ENCODE assay signal across 25 cellular contexts in genomic region chr12:45075575-45076282, GRCh38. TPM values are rescaled to one million over a fixed set of nuclear protein-coding genes. Genes with fewer than 3 reads are reported as not detected.
"Had no signal": no experiment of that assay in that cellular context is flagged by ENCODE, and none has a peak within 500 bp of the region (broad histone marks: within the 10 kb centered on the region; RNA-seq: fewer than 3 reads in every experiment).

No MANE protein-coding gene starts in this region.

- H3K9me3 ChIP-seq: lower lobe of right lung, pancreas, right lobe of liver, tibial artery, upper lobe of right lung, vagina had no signal

- H3K9me3 Mint-ChIP-seq: dendritic cell treated with granulocyte-macrophage colony-stimulating factor and Interleukin-4, amounts not matched to agents 40 ng/mL and 50 ng/mL, for 4 days; memory B cell; mesothelial cell of epicardium; natural killer cell; stimulated activated effector memory CD8-positive, alpha-beta T cell treated with anti-CD3 and anti-CD28 coated beads, Interleukin-12 subunit alpha, Interleukin-12 subunit beta, amount 100 ng/mL, for 72 hours had no signal

- H3K27me3 Mint-ChIP-seq: progenitor cell of endocrine pancreas had no signal

- H3K27ac ChIP-seq: lower lobe of right lung, pancreas, right lobe of liver, tibial artery, upper lobe of right lung, vagina had no signal

- H3K4me1 Mint-ChIP-seq: memory B cell; mesothelial cell of epicardium; natural killer cell; stimulated activated effector memory CD8-positive, alpha-beta T cell treated with anti-CD3 and anti-CD28 coated beads, Interleukin-12 subunit alpha, Interleukin-12 subunit beta, amount 100 ng/mL, for 72 hours had no signal

- H3K36me3 ChIP-seq: lower lobe of right lung, pancreas, right lobe of liver, tibial artery, upper lobe of right lung, vagina had no signal

- H3K27me3 ChIP-seq: pancreas, right lobe of liver, tibial artery, upper lobe of right lung, vagina had no signal

- H3K4me1 ChIP-seq: lower lobe of right lung, pancreas, right lobe of liver, tibial artery, upper lobe of right lung, vagina had no signal

- DNase-seq: erythroblast; foreskin melanocyte; head of caudate nucleus; hippocampal formation; kidney glomerular epithelial cell; lower lobe of right lung; natural killer cell; occipital lobe; pancreas; right lobe of liver; stimulated activated CD4-positive, alpha-beta T cell treated with anti-CD3 and anti-CD28 coated beads, Interleukin-4, amount 100 ng/mL, for 1 hour; stimulated activated CD8-positive, alpha-beta memory T cell treated with anti-CD3 and anti-CD28 coated beads, Interleukin-4, amount 100 ng/mL, for 48 hours; stimulated activated naive CD8-positive, alpha-beta T cell treated with anti-CD3 and anti-CD28 coated beads, Interleukin-15, Interleukin-2, amounts not matched to agents 100 U/mL and 50 U/mL, for 24 hours; tibial artery; upper lobe of right lung had no signal

- H3K36me3 Mint-ChIP-seq: memory B cell; mesothelial cell of epicardium; natural killer cell; stimulated activated effector memory CD8-positive, alpha-beta T cell treated with anti-CD3 and anti-CD28 coated beads, Interleukin-12 subunit alpha, Interleukin-12 subunit beta, amount 100 ng/mL, for 72 hours had no signal

- H3K4me3 ChIP-seq: lower lobe of right lung, pancreas, right lobe of liver, tibial artery, upper lobe of right lung, vagina had no signal

- ATAC-seq: left lobe of liver; lower lobe of right lung; natural killer cell; right lobe of liver; stimulated activated effector memory CD8-positive, alpha-beta T cell treated with anti-CD3 and anti-CD28 coated beads, Interleukin-12 subunit alpha, Interleukin-12 subunit beta, amount 100 ng/mL, for 72 hours; stimulated activated naive CD8-positive, alpha-beta T cell treated with anti-CD3 and anti-CD28 coated beads, Interleukin-15, Interleukin-2, amounts not matched to agents 100 U/mL and 50 U/mL, for 24 hours; upper lobe of right lung had no signal

- H3K4me3 Mint-ChIP-seq: dendritic cell treated with granulocyte-macrophage colony-stimulating factor and Interleukin-4, amounts not matched to agents 40 ng/mL and 50 ng/mL, for 4 days; memory B cell; mesothelial cell of epicardium; natural killer cell; neural crest cell; stimulated activated effector memory CD8-positive, alpha-beta T cell treated with anti-CD3 and anti-CD28 coated beads, Interleukin-12 subunit alpha, Interleukin-12 subunit beta, amount 100 ng/mL, for 72 hours had no signal

- H3K27ac Mint-ChIP-seq: dendritic cell treated with granulocyte-macrophage colony-stimulating factor and Interleukin-4, amounts not matched to agents 40 ng/mL and 50 ng/mL, for 4 days; memory B cell; mesothelial cell of epicardium; natural killer cell; progenitor cell of endocrine pancreas; stimulated activated effector memory CD8-positive, alpha-beta T cell treated with anti-CD3 and anti-CD28 coated beads, Interleukin-12 subunit alpha, Interleukin-12 subunit beta, amount 100 ng/mL, for 72 hours had no signal

RNA-seq across cellular contexts. Expression of gene DBX2, which starts 24.8 kb away (rescaled TPM):
- total RNA-seq: left lobe of liver, mesothelial cell of epicardium, mucosa of gallbladder, myocyte, natural killer cell, neural crest cell, progenitor cell of endocrine pancreas, right lobe of liver, upper lobe of right lung, vagina had no signal
